In genomic region chr20:56663660-56664059, GRCh38 we compare ENCODE assay signal across 29 cellular contexts.
"Had no signal": no experiment of that assay in that cellular context is flagged by ENCODE, and none has a peak within 500 bp of the region (broad histone marks: within the 10 kb centered on the region; RNA-seq: fewer than 3 reads in every experiment).

No MANE protein-coding gene starts in this region.

- FAIRE-seq: urothelium cell line had no signal

- H3K27ac Mint-ChIP-seq: stimulated activated effector memory CD8-positive, alpha-beta T cell treated with anti-CD3 and anti-CD28 coated beads, Interleukin-12 subunit alpha, Interleukin-12 subunit beta, amount 100 ng/mL, for 72 hours; stimulated activated memory B cell treated with anti-CD40 and anti-IgM and Interleukin-4, amounts not matched to agents 10 μg/mL and 1 μg/mL and 100 μg/mL, for 72 hours; stimulated activated naive B cell treated with anti-CD40 and anti-IgM and Interleukin-4, amounts not matched to agents 10 μg/mL and 1 μg/mL and 100 μg/mL, for 72 hours; stimulated activated naive CD8-positive, alpha-beta T cell treated with anti-CD3 and anti-CD28 coated beads, Interleukin-15, amount 100 ng/mL, for 72 hours; stimulated activated naive CD8-positive, alpha-beta T cell treated with anti-CD3 and anti-CD28 coated beads, Interleukin-15, Interleukin-2, amounts not matched to agents 100 ng/mL and 50 ng/mL, for 24 hours; type B pancreatic cell had no signal

- H3K4me3 ChIP-seq: stomach, suprapubic skin, testis, thoracic aorta, thyroid gland, tibial artery, tibial nerve, transverse colon, upper lobe of left lung, upper lobe of right lung, uterus, vagina had no signal

- ATAC-seq: stimulated activated effector memory CD8-positive, alpha-beta T cell treated with anti-CD3 and anti-CD28 coated beads, Interleukin-12 subunit alpha, Interleukin-12 subunit beta, amount 100 ng/mL, for 72 hours; stimulated activated memory B cell treated with anti-CD40 and anti-IgM and Interleukin-4, amounts not matched to agents 10 μg/mL and 1 μg/mL and 100 μg/mL, for 72 hours; stimulated activated naive B cell treated with anti-CD40 and anti-IgM and Interleukin-4, amounts not matched to agents 10 μg/mL and 1 μg/mL and 100 μg/mL, for 72 hours; stimulated activated naive CD8-positive, alpha-beta T cell treated with anti-CD3 and anti-CD28 coated beads, Interleukin-15, amount 100 ng/mL, for 72 hours; stimulated activated naive CD8-positive, alpha-beta T cell treated with anti-CD3 and anti-CD28 coated beads, Interleukin-15, Interleukin-2, amounts not matched to agents 100 U/mL and 50 U/mL, for 24 hours; upper lobe of right lung had no signal

- H3K36me3 Mint-ChIP-seq: stimulated activated effector memory CD8-positive, alpha-beta T cell treated with anti-CD3 and anti-CD28 coated beads, Interleukin-12 subunit alpha, Interleukin-12 subunit beta, amount 100 ng/mL, for 72 hours; stimulated activated memory B cell treated with anti-CD40 and anti-IgM and Interleukin-4, amounts not matched to agents 10 μg/mL and 1 μg/mL and 100 μg/mL, for 72 hours; stimulated activated naive B cell treated with anti-CD40 and anti-IgM and Interleukin-4, amounts not matched to agents 10 μg/mL and 1 μg/mL and 100 μg/mL, for 72 hours; type B pancreatic cell had no signal

- H3K9me3 ChIP-seq: stomach, suprapubic skin, testis, thoracic aorta, thyroid gland, tibial artery, tibial nerve, transverse colon, upper lobe of left lung, upper lobe of right lung, uterus, vagina had no signal

- H3K27ac ChIP-seq: stomach, suprapubic skin, testis, thoracic aorta, thyroid gland, tibial artery, tibial nerve, transverse colon, upper lobe of left lung, upper lobe of right lung, uterus, vagina had no signal

- H3K9me3 Mint-ChIP-seq: stimulated activated effector memory CD8-positive, alpha-beta T cell treated with anti-CD3 and anti-CD28 coated beads, Interleukin-12 subunit alpha, Interleukin-12 subunit beta, amount 100 ng/mL, for 72 hours; stimulated activated memory B cell treated with anti-CD40 and anti-IgM and Interleukin-4, amounts not matched to agents 10 μg/mL and 1 μg/mL and 100 μg/mL, for 72 hours; stimulated activated naive B cell treated with anti-CD40 and anti-IgM and Interleukin-4, amounts not matched to agents 10 μg/mL and 1 μg/mL and 100 μg/mL, for 72 hours; stimulated activated naive CD8-positive, alpha-beta T cell treated with anti-CD3 and anti-CD28 coated beads, Interleukin-15, amount 100 ng/mL, for 72 hours; stimulated activated naive CD8-positive, alpha-beta T cell treated with anti-CD3 and anti-CD28 coated beads, Interleukin-15, Interleukin-2, amounts not matched to agents 100 ng/mL and 50 ng/mL, for 24 hours; type B pancreatic cell had no signal

- H3K4me3 Mint-ChIP-seq: stimulated activated effector memory CD8-positive, alpha-beta T cell treated with anti-CD3 and anti-CD28 coated beads, Interleukin-12 subunit alpha, Interleukin-12 subunit beta, amount 100 ng/mL, for 72 hours; stimulated activated memory B cell treated with anti-CD40 and anti-IgM and Interleukin-4, amounts not matched to agents 10 μg/mL and 1 μg/mL and 100 μg/mL, for 72 hours; stimulated activated naive B cell treated with anti-CD40 and anti-IgM and Interleukin-4, amounts not matched to agents 10 μg/mL and 1 μg/mL and 100 μg/mL, for 72 hours; stimulated activated naive CD8-positive, alpha-beta T cell treated with anti-CD3 and anti-CD28 coated beads, Interleukin-15, amount 100 ng/mL, for 72 hours; stimulated activated naive CD8-positive, alpha-beta T cell treated with anti-CD3 and anti-CD28 coated beads, Interleukin-15, Interleukin-2, amounts not matched to agents 100 ng/mL and 50 ng/mL, for 24 hours; type B pancreatic cell had no signal

- H3K36me3 ChIP-seq: stomach, suprapubic skin, thoracic aorta, thyroid gland, tibial artery, tibial nerve, transverse colon, upper lobe of left lung, upper lobe of right lung, uterus, vagina had no signal

- H3K4me1 Mint-ChIP-seq: stimulated activated effector memory CD8-positive, alpha-beta T cell treated with anti-CD3 and anti-CD28 coated beads, Interleukin-12 subunit alpha, Interleukin-12 subunit beta, amount 100 ng/mL, for 72 hours; stimulated activated memory B cell treated with anti-CD40 and anti-IgM and Interleukin-4, amounts not matched to agents 10 μg/mL and 1 μg/mL and 100 μg/mL, for 72 hours; stimulated activated naive B cell treated with anti-CD40 and anti-IgM and Interleukin-4, amounts not matched to agents 10 μg/mL and 1 μg/mL and 100 μg/mL, for 72 hours; stimulated activated naive CD8-positive, alpha-beta T cell treated with anti-CD3 and anti-CD28 coated beads, Interleukin-15, amount 100 ng/mL, for 72 hours had no signal

- H3K27me3 ChIP-seq: suprapubic skin, testis, thyroid gland, tibial nerve, transverse colon, upper lobe of left lung, upper lobe of right lung, uterus, vagina had no signal

- H3K4me1 ChIP-seq: stomach, suprapubic skin, testis, thyroid gland, tibial artery, tibial nerve, transverse colon, upper lobe of left lung, upper lobe of right lung, uterus, vagina had no signal

- DNase-seq: stimulated activated CD4-positive, alpha-beta T cell treated with anti-CD3 and anti-CD28 coated beads, Interleukin-2, amount 100 ng/mL, for 48 hours; stimulated activated CD4-positive, alpha-beta T cell treated with anti-CD3 and anti-CD28 coated beads, Interleukin-4, amount 100 ng/mL, for 1 hour; stimulated activated CD4-positive, alpha-beta T cell treated with anti-CD3 and anti-CD28 coated beads, Interleukin-4, amount 100 ng/mL, for 24 hours; stimulated activated CD4-positive, alpha-beta T cell treated with anti-CD3 and anti-CD28 coated beads, Interleukin-4, amount 100 ng/mL, for 4 hours; stimulated activated CD8-positive, alpha-beta memory T cell treated with anti-CD3 and anti-CD28 coated beads, Interleukin-4, amount 100 ng/mL, for 48 hours; stimulated activated naive B cell treated with anti-CD40 and anti-IgM and Interleukin-4, amounts not matched to agents 10 μg/mL and 1 μg/mL and 100 μg/mL, for 72 hours; stimulated activated naive CD4-positive, alpha-beta T cell; stimulated activated naive CD4-positive, alpha-beta T cell treated with Interleukin-2 at 50 U/mL for 16 hours; stimulated activated naive CD8-positive, alpha-beta T cell treated with anti-CD3 and anti-CD28 coated beads, Interleukin-15, amount 100 ng/mL, for 72 hours; stimulated activated naive CD8-positive, alpha-beta T cell treated with anti-CD3 and anti-CD28 coated beads, Interleukin-15, Interleukin-2, amounts not matched to agents 100 U/mL and 50 U/mL, for 24 hours; stomach; substantia nigra; testis; thyroid gland; tibial artery; transverse colon; trophoblast cell; upper lobe of left lung; upper lobe of right lung; uterus had no signal

- H3K27me3 Mint-ChIP-seq: stimulated activated naive CD8-positive, alpha-beta T cell treated with anti-CD3 and anti-CD28 coated beads, Interleukin-15, amount 100 ng/mL, for 72 hours; type B pancreatic cell had no signal
